Comparison of ENCODE assay signal across 6 cellular contexts in genomic region chr11:66543263-66544107, GRCh38. TPM values are rescaled to one million over a fixed set of nuclear protein-coding genes. Genes with fewer than 3 reads are reported as not detected.
DNase-seq lines count a peak whose midpoint lies in the region; ATAC-seq and TF ChIP-seq lines count a peak whose summit lies in the region.

No MANE protein-coding gene starts in this region.

- 66 to 71% methylated on average over 2 to 10 of the region's 26 CpGs for WGBS in transverse colon (ENCODE audit: low coverage in 1 of 2), 2 donors

- TF ChIP-seq POLR2A in transverse colon (IDR thresholded peaks at IDR 0.05) = no peak

- no peak for TF ChIP-seq EP300 in transverse colon (IDR thresholded peaks at IDR 0.05; ENCODE audit: low read depth)

- H3K27ac ChIP-seq in transverse colon = peak overlapping the region in 1 of 4 donors; percentile 20

- H3K9me3 ChIP-seq in transverse colon = no peaks in the 10 kb centered on the region

- H3K27me3 ChIP-seq in transverse colon = peaks cover 11% of the 10 kb centered on the region

- intact Hi-C loops in transverse colon (cut with DNase I; ENCODE audit: low total_unique reads) = no loop called here

- in situ Hi-C loops in transverse colon (cut with MboI; ENCODE audit: low pct_ligation_motif_present in 1 of 4, low pct_unique_long_range_greater_than_20kb in 1 of 4, low sequenced_read_pairs in 3 of 4) = no loop called here

- no peak overlapping the region for H3K4me3 ChIP-seq in transverse colon

- peaks cover 6 to 30% (median 19%) of the 10 kb centered on the region in 4 donors for H3K4me1 ChIP-seq in transverse colon

- TF ChIP-seq CTCF in transverse colon (IDR thresholded peaks at IDR 0.05) = peak in 2 of 5 experiments; percentile 13 to 20

- ATAC-seq in HG02610 (IDR thresholded peaks at IDR 0.05; ENCODE audit: unreplicated experiment) (peak; percentile 29), GM19035 (IDR thresholded peaks at IDR 0.05; ENCODE audit: unreplicated experiment) (no peak), GM19324 (IDR thresholded peaks at IDR 0.05; ENCODE audit: low FRiP score, unreplicated experiment) (no peak)

- H3K36me3 ChIP-seq in transverse colon = no peaks in the 10 kb centered on the region

- DNase-seq in activated T-helper 1 cell treated with Interleukin-2 at 50 U/mL for 16 hours (ENCODE audit: low read depth) (peak; percentile 47), iris pigment epithelial cell (ENCODE audit: low read depth) (peak; percentile 63), transverse colon (peak; percentile 60)

RNA-seq across cellular contexts. Expression of gene ZDHHC24, which starts 2.4 kb away (rescaled TPM):
- total RNA-seq in transverse colon = 10 to 100 TPM; 12.1 to 34.4 (median 13.8) TPM

RNA-seq across cellular contexts. Expression of gene ACTN3, which starts 3.2 kb away (rescaled TPM):
- total RNA-seq in transverse colon = not detected

RNA-seq across cellular contexts. Expression of gene CTSF, which starts 24.9 kb away (rescaled TPM):
- total RNA-seq in transverse colon = 10 to 100 TPM; 23.5 to 80.6 (median 39.0) TPM

RNA-seq across cellular contexts. Expression of gene BBS1, which starts 33.0 kb away (rescaled TPM):
- total RNA-seq in transverse colon = 100 to 1,000 TPM in 1 of 4 donors, 10 to 100 TPM in 3; 33.3 to 146 (median 56.0) TPM

RNA-seq across cellular contexts. Expression of gene CCDC87, which starts 49.4 kb away (rescaled TPM):
- under 1 TPM in 2 of 4 donors, not detected in 2; 0.32 to 0.96 TPM for total RNA-seq in transverse colon
